ENCODE assay signal across 17 cellular contexts in genomic region chr2:1586251-1586945, GRCh38.
"Had no signal": no experiment of that assay in that cellular context is flagged by ENCODE, and none has a peak within 500 bp of the region (broad histone marks: within the 10 kb centered on the region; RNA-seq: fewer than 3 reads in every experiment).

No MANE protein-coding gene starts in this region.

- DNase-seq: activated CD4-positive, alpha-beta memory T cell treated with anti-CD3 and anti-CD28 coated beads for 36 hours; activated CD8-positive, alpha-beta memory T cell treated with anti-CD3 and anti-CD28 coated beads, Interleukin-2, amount 10 ng/mL, durations not matched to agents 7 days and 5 days; activated gamma-delta T cell; activated T-cell treated with anti-CD3 and anti-CD28 coated beads, Interleukin-2, amount 50 U/mL, for 4 hours; cortex of kidney; effector memory CD4-positive, alpha-beta T cell; foreskin melanocyte; naive thymus-derived CD8-positive, alpha-beta T cell; stimulated activated CD4-positive, alpha-beta T cell treated with anti-CD3 and anti-CD28 coated beads, Interleukin-2, amount 100 ng/mL, for 48 hours; thyroid gland had no signal

- H3K27ac ChIP-seq: thyroid gland, vagina, VCaP had no signal

- H3K27me3 ChIP-seq: thyroid gland, vagina had no signal

- H3K4me3 ChIP-seq: thyroid gland, vagina had no signal

- H3K36me3 Mint-ChIP-seq: activated CD4-positive, alpha-beta memory T cell treated with anti-CD3 and anti-CD28 coated beads for 36 hours; activated CD8-positive, alpha-beta memory T cell treated with anti-CD3 and anti-CD28 coated beads, Interleukin-2, amount 10 ng/mL, durations not matched to agents 7 days and 5 days; activated naive CD8-positive, alpha-beta T cell; brain; naive thymus-derived CD8-positive, alpha-beta T cell; stimulated activated memory B cell treated with anti-CD40 and anti-IgM and Interleukin-4, amounts not matched to agents 10 μg/mL and 1 μg/mL and 100 μg/mL, for 72 hours had no signal

- H3K9me3 Mint-ChIP-seq: activated CD4-positive, alpha-beta memory T cell treated with anti-CD3 and anti-CD28 coated beads for 36 hours; activated T-cell treated with anti-CD3 and anti-CD28 coated beads, Interleukin-2, amount 50 U/mL, for 4 hours; central memory CD8-positive, alpha-beta T cell; naive thymus-derived CD8-positive, alpha-beta T cell; stimulated activated memory B cell treated with anti-CD40 and anti-IgM and Interleukin-4, amounts not matched to agents 10 μg/mL and 1 μg/mL and 100 μg/mL, for 72 hours; T-helper 1 cell treated with Interleukin-12 subunit alpha and Interleukin-12 subunit beta and Interleukin-4 antibody, amounts not matched to agents 30 μg/mL and 1 μg/mL, for 36 hours had no signal

- H3K27me3 Mint-ChIP-seq: activated CD8-positive, alpha-beta memory T cell treated with anti-CD3 and anti-CD28 coated beads, Interleukin-2, amount 10 ng/mL, durations not matched to agents 7 days and 5 days; brain had no signal

- H3K27ac Mint-ChIP-seq: activated CD4-positive, alpha-beta memory T cell treated with anti-CD3 and anti-CD28 coated beads for 36 hours; activated CD8-positive, alpha-beta memory T cell treated with anti-CD3 and anti-CD28 coated beads, Interleukin-2, amount 10 ng/mL, durations not matched to agents 7 days and 5 days; activated naive CD8-positive, alpha-beta T cell; brain; naive thymus-derived CD8-positive, alpha-beta T cell; stimulated activated memory B cell treated with anti-CD40 and anti-IgM and Interleukin-4, amounts not matched to agents 10 μg/mL and 1 μg/mL and 100 μg/mL, for 72 hours; T-helper 1 cell treated with Interleukin-12 subunit alpha and Interleukin-12 subunit beta and Interleukin-4 antibody, amounts not matched to agents 30 μg/mL and 1 μg/mL, for 36 hours had no signal

- H3K36me3 ChIP-seq: thyroid gland, vagina had no signal

- H3K4me1 Mint-ChIP-seq: activated CD8-positive, alpha-beta memory T cell treated with anti-CD3 and anti-CD28 coated beads, Interleukin-2, amount 10 ng/mL, durations not matched to agents 7 days and 5 days; central memory CD8-positive, alpha-beta T cell; stimulated activated memory B cell treated with anti-CD40 and anti-IgM and Interleukin-4, amounts not matched to agents 10 μg/mL and 1 μg/mL and 100 μg/mL, for 72 hours had no signal

- ATAC-seq: activated CD8-positive, alpha-beta memory T cell treated with anti-CD3 and anti-CD28 coated beads, Interleukin-2, amount 10 ng/mL, durations not matched to agents 7 days and 5 days; activated T-cell treated with anti-CD3 and anti-CD28 coated beads, Interleukin-2, amount 50 U/mL, for 4 hours; naive thymus-derived CD8-positive, alpha-beta T cell had no signal

- H3K4me3 Mint-ChIP-seq: activated CD4-positive, alpha-beta memory T cell treated with anti-CD3 and anti-CD28 coated beads for 36 hours; activated CD8-positive, alpha-beta memory T cell treated with anti-CD3 and anti-CD28 coated beads, Interleukin-2, amount 10 ng/mL, durations not matched to agents 7 days and 5 days; activated naive CD8-positive, alpha-beta T cell; activated T-cell treated with anti-CD3 and anti-CD28 coated beads, Interleukin-2, amount 50 U/mL, for 4 hours; brain; central memory CD8-positive, alpha-beta T cell; naive thymus-derived CD8-positive, alpha-beta T cell; stimulated activated memory B cell treated with anti-CD40 and anti-IgM and Interleukin-4, amounts not matched to agents 10 μg/mL and 1 μg/mL and 100 μg/mL, for 72 hours; T-helper 1 cell treated with Interleukin-12 subunit alpha and Interleukin-12 subunit beta and Interleukin-4 antibody, amounts not matched to agents 30 μg/mL and 1 μg/mL, for 36 hours had no signal

- H3K9me3 ChIP-seq: thyroid gland, vagina had no signal
